Comparison of ENCODE assay signal across 1 cellular context in the genomic region with DNA sequence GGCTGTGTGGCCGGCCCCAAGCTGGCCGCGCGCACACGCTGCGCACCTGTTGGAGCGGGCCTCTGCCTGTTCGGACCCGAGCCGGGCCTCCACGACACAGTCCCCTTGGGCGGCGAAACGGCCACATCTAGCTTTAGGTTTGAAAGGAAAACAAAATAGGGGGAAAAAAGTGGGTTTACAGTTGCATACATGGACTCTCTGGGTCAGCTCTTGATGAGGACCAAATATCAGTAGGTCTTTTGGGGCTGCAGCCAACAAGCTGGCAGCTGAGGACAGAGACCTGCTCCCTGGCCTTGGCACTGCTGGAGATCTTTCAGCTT.
TF ChIP-seq lines count a peak whose summit lies in the region.

No MANE protein-coding gene starts in this region.

TF ChIP-seq in WTC11, 78 proteins besides CTCF, POLR2A, EP300 and RAD21 (continued from another document):
- TF ChIP-seq, protein P1, sequence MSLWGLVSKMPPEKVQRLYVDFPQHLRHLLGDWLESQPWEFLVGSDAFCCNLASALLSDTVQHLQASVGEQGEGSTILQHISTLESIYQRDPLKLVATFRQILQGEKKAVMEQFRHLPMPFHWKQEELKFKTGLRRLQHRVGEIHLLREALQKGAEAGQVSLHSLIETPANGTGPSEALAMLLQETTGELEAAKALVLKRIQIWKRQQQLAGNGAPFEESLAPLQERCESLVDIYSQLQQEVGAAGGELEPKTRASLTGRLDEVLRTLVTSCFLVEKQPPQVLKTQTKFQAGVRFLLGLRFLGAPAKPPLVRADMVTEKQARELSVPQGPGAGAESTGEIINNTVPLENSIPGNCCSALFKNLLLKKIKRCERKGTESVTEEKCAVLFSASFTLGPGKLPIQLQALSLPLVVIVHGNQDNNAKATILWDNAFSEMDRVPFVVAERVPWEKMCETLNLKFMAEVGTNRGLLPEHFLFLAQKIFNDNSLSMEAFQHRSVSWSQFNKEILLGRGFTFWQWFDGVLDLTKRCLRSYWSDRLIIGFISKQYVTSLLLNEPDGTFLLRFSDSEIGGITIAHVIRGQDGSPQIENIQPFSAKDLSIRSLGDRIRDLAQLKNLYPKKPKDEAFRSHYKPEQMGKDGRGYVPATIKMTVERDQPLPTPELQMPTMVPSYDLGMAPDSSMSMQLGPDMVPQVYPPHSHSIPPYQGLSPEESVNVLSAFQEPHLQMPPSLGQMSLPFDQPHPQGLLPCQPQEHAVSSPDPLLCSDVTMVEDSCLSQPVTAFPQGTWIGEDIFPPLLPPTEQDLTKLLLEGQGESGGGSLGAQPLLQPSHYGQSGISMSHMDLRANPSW (CRISPR knock-in tag; conservative IDR thresholded peaks at IDR 0.05; ENCODE audit: low read depth) = no peak
- TF ChIP-seq, protein P2, sequence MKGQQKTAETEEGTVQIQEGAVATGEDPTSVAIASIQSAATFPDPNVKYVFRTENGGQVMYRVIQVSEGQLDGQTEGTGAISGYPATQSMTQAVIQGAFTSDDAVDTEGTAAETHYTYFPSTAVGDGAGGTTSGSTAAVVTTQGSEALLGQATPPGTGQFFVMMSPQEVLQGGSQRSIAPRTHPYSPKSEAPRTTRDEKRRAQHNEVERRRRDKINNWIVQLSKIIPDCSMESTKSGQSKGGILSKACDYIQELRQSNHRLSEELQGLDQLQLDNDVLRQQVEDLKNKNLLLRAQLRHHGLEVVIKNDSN (CRISPR knock-in tag; IDR thresholded peaks at IDR 0.05) = no peak
